ENCODE assay signal across 13 cellular contexts in the genomic region with DNA sequence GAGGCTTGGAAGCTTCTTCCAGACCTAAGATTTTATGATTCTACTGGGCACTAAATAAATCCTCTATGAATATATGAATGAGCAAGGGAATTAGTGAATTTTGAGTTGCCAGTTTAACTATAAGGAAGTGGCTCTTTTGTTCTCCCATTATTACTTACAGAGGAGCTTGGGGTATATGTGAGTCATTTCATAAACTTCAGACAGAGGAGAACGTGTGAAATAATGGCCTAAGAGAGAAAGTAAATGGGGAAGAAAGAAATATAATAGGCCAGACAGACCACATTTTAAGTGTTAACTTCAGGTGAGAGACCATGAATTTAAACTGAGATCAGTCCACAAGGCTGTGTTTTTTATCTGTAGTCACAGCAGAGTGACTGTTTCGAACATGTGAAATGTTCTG.
DNase-seq lines count a peak whose midpoint lies in the region; ATAC-seq lines count a peak whose summit lies in the region.
"Had no signal": no experiment of that assay in that cellular context is flagged by ENCODE, and none has a peak within 500 bp of the region (broad histone marks: within the 10 kb centered on the region; RNA-seq: fewer than 3 reads in every experiment).

No MANE protein-coding gene starts in this region.

- DNase-seq in renal cortical epithelial cell (ENCODE audit: low read depth): peak; percentile 12
- DNase-seq in NCI-H146 (lab: John Stamatoyannopoulos, UW): no peak
- no peak for DNase-seq in HK-2 (ENCODE audit: unreplicated experiment)
- DNase-seq: activated CD4-positive, alpha-beta T cell treated with anti-CD3 and anti-CD28 coated beads for 48 hours; activated T-cell treated with anti-CD3 and anti-CD28 coated beads, Interleukin-2, amount 50 U/mL, for 24 hours; DMS153; H9; left ventricle myocardium superior; NCI-H1436 treated with DMSO at 0.1 percent for 48 hours had no signal

- ATAC-seq in GM18868 (IDR thresholded peaks at IDR 0.05; ENCODE audit: unreplicated experiment): peak; percentile 80
- ATAC-seq in GM21786 (IDR thresholded peaks at IDR 0.05; ENCODE audit: unreplicated experiment): peak; percentile 65
- ATAC-seq in HG03432 (IDR thresholded peaks at IDR 0.05; ENCODE audit: unreplicated experiment): peak; percentile 63
- no peak for ATAC-seq in HG03280 (IDR thresholded peaks at IDR 0.05; ENCODE audit: unreplicated experiment)
- ATAC-seq: left ventricle myocardium superior had no signal
